Comparison of ENCODE assay signal across 30 cellular contexts in the genomic region with DNA sequence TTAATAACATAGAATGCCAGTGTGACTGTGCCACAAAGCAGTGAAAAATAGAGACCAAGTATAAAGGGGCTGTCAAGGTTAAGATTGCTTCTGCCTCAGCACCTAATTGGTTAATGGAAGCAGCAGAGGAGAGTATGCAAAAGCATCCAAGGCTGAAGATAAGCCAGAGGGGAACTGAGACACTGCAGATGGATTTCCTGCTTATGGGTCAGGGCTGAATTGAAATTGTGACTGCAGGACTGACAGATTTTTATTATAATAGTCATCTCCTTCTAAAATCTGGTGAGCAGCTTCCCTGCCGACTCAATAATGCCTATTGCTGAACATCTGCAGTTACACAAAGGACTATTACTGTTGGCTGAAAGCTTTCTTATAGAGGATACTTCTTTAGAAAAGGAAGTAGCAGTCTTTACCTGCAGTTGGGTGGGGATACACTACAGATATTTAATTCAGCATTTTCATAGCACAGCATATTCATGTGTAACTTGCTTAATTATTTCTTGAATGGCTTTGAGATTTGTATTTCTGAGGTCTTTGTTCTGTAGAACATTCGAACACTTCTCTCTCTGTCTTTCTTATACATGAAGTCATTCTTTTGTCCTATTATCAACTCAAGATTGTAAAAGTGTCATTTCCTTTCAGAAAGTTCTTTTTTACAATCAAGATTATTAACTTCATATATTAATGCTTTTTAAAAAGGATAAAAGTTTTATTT.
A peak's percentile ranks its signal among the peaks of the same experiment; 100 is the strongest.
DNase-seq lines count a peak whose midpoint lies in the region; ATAC-seq, FAIRE-seq and TF ChIP-seq lines count a peak whose summit lies in the region.
"Had no signal": no experiment of that assay in that cellular context is flagged by ENCODE, and none has a peak within 500 bp of the region (broad histone marks: within the 10 kb centered on the region; RNA-seq: fewer than 3 reads in every experiment).

No MANE protein-coding gene starts in this region.

- in situ Hi-C loops in GM12878 (cut with MboI), result no loop called here

- TF ChIP-seq CTCF in GM23338 (conservative IDR thresholded peaks at IDR 0.05; ENCODE audit: low read depth in 2 of 2) (no peak), GM12878 (IDR thresholded peaks at IDR 0.05 in 2 of 3, conservative IDR thresholded peaks at IDR 0.05 in 1 of 3; ENCODE audit: control insufficient read depth in 2 of 3, extremely low read depth in 1 of 3, insufficient read depth in 1 of 3, low read depth in 3 of 3, low read length in 3 of 3) (no peak), thyroid gland (IDR thresholded peaks at IDR 0.05) (no peak), endodermal cell (conservative IDR thresholded peaks at IDR 0.05) (no peak)

- no peak for TF ChIP-seq EP300 in GM12878 (IDR thresholded peaks at IDR 0.05; ENCODE audit: borderline replicate concordance in 1 of 2, control insufficient read depth in 1 of 2, low read depth in 2 of 2, low read length in 2 of 2)

- H3K9me3 ChIP-seq in GM12878 (replicated peaks; ENCODE audit: control insufficient read depth, insufficient read depth, low read length) (peaks cover 3% of the 10 kb centered on the region; the same call in 2 of the 3 replicates), thyroid gland (no peaks in the 10 kb centered on the region), endodermal cell (ENCODE audit: control insufficient read depth, low read length) (no peaks in the 10 kb centered on the region)
- H3K9me3 ChIP-seq: BLaER1, heart left ventricle, left ventricle myocardium inferior, mucosa of descending colon, neutrophil, upper lobe of right lung had no signal

- H3K4me1 Mint-ChIP-seq in GM23338, result peaks cover 40% of the 10 kb centered on the region
- H3K4me1 Mint-ChIP-seq in endodermal cell, result peaks cover 15% of the 10 kb centered on the region
- H3K4me1 Mint-ChIP-seq: central memory CD8-positive, alpha-beta T cell had no signal

- H3K4me2 ChIP-seq in GM23338 (no peak overlapping the region), GM12878 (ENCODE audit: control insufficient read depth, insufficient read depth) (no peak overlapping the region)
- H3K4me2 ChIP-seq: BLaER1 had no signal

- SMC1A ChIA-PET in GM12878 (lab: Charles Lee; ENCODE audit: uncharacterized antibody, unreplicated experiment), result interaction anchor here (1.3 to 2.3 kb wide), 2 partner anchors 12 to 16 kb away, joined by 4 to 12 read pairs; no protein-coding TSS in a partner anchor

- H3K9ac ChIP-seq in GM12878 (ENCODE audit: control insufficient read depth, insufficient read depth, low read length) (no peak overlapping the region), endodermal cell (ENCODE audit: extremely low read depth, low read length, poor library complexity, severe bottlenecking) (no peak overlapping the region)
- H3K9ac ChIP-seq: BLaER1 had no signal

- WGBS in GM12878 (ENCODE audit: insufficient coverage, insufficient replicate concordance, low lambda C conversion rate, missing lambda C conversion rate), result 70% methylated on average over 2 of the region's 2 CpGs
- 63 to 75% methylated on average over 2 of the region's 2 CpGs for WGBS in thyroid gland, 2 donors
- WGBS in endodermal cell (ENCODE audit: insufficient coverage in 1 of 2, insufficient read length in 1 of 2), 2 experiments, result 91% methylated on average over 2 of the region's 2 CpGs; no CpG with 5 or more reads in 1 of the 2 experiments

- no peak for FAIRE-seq in GM12878 (lab: Jason Lieb, UNC)
- FAIRE-seq: A204.1, RCC 7860 had no signal

- no TSS peak for BruUV-seq in GM12878 (replicated peaks; lab: Mats Ljungman, UMichigan)

- H3K27ac Mint-ChIP-seq in GM23338, result no peak overlapping the region
- no peak overlapping the region for H3K27ac Mint-ChIP-seq in endodermal cell
- H3K27ac Mint-ChIP-seq: activated CD8-positive, alpha-beta T cell treated with anti-CD3 and anti-CD28 coated beads, Interleukin-2, amount 10 ng/mL, durations not matched to agents 7 days and 5 days; activated T-cell treated with anti-CD3 and anti-CD28 coated beads, Interleukin-2, amount 50 U/mL, for 24 hours had no signal

- no peak overlapping the region for H3K4me3 Mint-ChIP-seq in GM23338
- H3K4me3 Mint-ChIP-seq in endodermal cell, result no peak overlapping the region
- H3K4me3 Mint-ChIP-seq: activated CD8-positive, alpha-beta T cell treated with anti-CD3 and anti-CD28 coated beads, Interleukin-2, amount 10 ng/mL, durations not matched to agents 7 days and 5 days; activated T-cell treated with anti-CD3 and anti-CD28 coated beads, Interleukin-2, amount 50 U/mL, for 24 hours; central memory CD8-positive, alpha-beta T cell had no signal

- RAD21 ChIA-PET in GM12878 (lab: Charles Lee; ENCODE audit: unreplicated experiment), result interaction anchor here (0.7 kb wide), 1 partner anchor 12 kb away, joined by 3 read pairs; no protein-coding TSS in a partner anchor

- H3K27me3 Mint-ChIP-seq in GM23338 (ENCODE audit: insufficient read depth, low read depth, poor library complexity) (no peaks in the 10 kb centered on the region), endodermal cell (ENCODE audit: insufficient read depth) (no peaks in the 10 kb centered on the region)
- H3K27me3 Mint-ChIP-seq: activated T-cell treated with anti-CD3 and anti-CD28 coated beads, Interleukin-2, amount 50 U/mL, for 24 hours; central memory CD8-positive, alpha-beta T cell had no signal

- ATAC-seq in GM23338 (peak; percentile 39), GM12878 (no peak)
- ATAC-seq: activated CD8-positive, alpha-beta T cell treated with anti-CD3 and anti-CD28 coated beads, Interleukin-2, amount 10 ng/mL, durations not matched to agents 7 days and 5 days; esophagus mucosa; mucosa of descending colon; upper lobe of right lung had no signal

- H3K27ac ChIP-seq in GM23338 (ENCODE audit: low read depth), result no peak overlapping the region
- no peak overlapping the region for H3K27ac ChIP-seq in GM12878 (ENCODE audit: control insufficient read depth, insufficient read depth)
- no peak overlapping the region for H3K27ac ChIP-seq in thyroid gland
- no peak overlapping the region for H3K27ac ChIP-seq in endodermal cell (ENCODE audit: low read depth, low read length)
- H3K27ac ChIP-seq: BLaER1, neutrophil, SK-N-MC, upper lobe of right lung had no signal

- H3K79me2 ChIP-seq in GM23338 (replicated peaks; ENCODE audit: insufficient read depth) (no peaks in the 10 kb centered on the region), GM12878 (ENCODE audit: control insufficient read depth, insufficient read depth, low read length) (no peaks in the 10 kb centered on the region)

- H3K9me3 Mint-ChIP-seq in GM23338, result peaks cover 8% of the 10 kb centered on the region; the same call in 2 of the 3 replicates
- H3K9me3 Mint-ChIP-seq in endodermal cell, result peaks cover 12% of the 10 kb centered on the region
- H3K9me3 Mint-ChIP-seq: activated T-cell treated with anti-CD3 and anti-CD28 coated beads, Interleukin-2, amount 50 U/mL, for 24 hours had no signal

- H3K27me3 ChIP-seq in GM23338 (ENCODE audit: insufficient read depth), result no peaks in the 10 kb centered on the region
- no peaks in the 10 kb centered on the region for H3K27me3 ChIP-seq in GM12878 (replicated peaks in 1 of 2; ENCODE audit: control insufficient read depth in 2 of 2, insufficient read depth in 2 of 2, low read length in 1 of 2)
- no peaks in the 10 kb centered on the region for H3K27me3 ChIP-seq in thyroid gland
- no peaks in the 10 kb centered on the region for H3K27me3 ChIP-seq in endodermal cell (ENCODE audit: control insufficient read depth, insufficient read depth, low read length, poor library complexity, severe bottlenecking)
- H3K27me3 ChIP-seq: BLaER1, heart left ventricle, neutrophil, upper lobe of right lung had no signal

- no peaks in the 10 kb centered on the region for H4K20me1 ChIP-seq in GM23338 (replicated peaks; ENCODE audit: insufficient read depth)
- H4K20me1 ChIP-seq in GM12878 (ENCODE audit: control insufficient read depth, insufficient read depth), result no peaks in the 10 kb centered on the region
- H4K20me1 ChIP-seq: BLaER1 had no signal

- H3K36me3 ChIP-seq in GM23338 (ENCODE audit: insufficient read depth), result no peaks in the 10 kb centered on the region
- H3K36me3 ChIP-seq in GM12878 (ENCODE audit: control insufficient read depth in 2 of 2, insufficient read depth in 2 of 2, low read length in 1 of 2), result no peaks in the 10 kb centered on the region
- H3K36me3 ChIP-seq in thyroid gland, result no peaks in the 10 kb centered on the region
- no peaks in the 10 kb centered on the region for H3K36me3 ChIP-seq in endodermal cell (ENCODE audit: control insufficient read depth, insufficient read depth, low read length)
- H3K36me3 ChIP-seq: BLaER1, heart left ventricle, left ventricle myocardium inferior, neutrophil, upper lobe of right lung had no signal

- H2AFZ ChIP-seq in GM23338, result peak overlapping the region; percentile 4; the same call in 1 of the 2 replicates
- no peak overlapping the region for H2AFZ ChIP-seq in GM12878 (ENCODE audit: control insufficient read depth, low read depth, low read length)

- H3K36me3 Mint-ChIP-seq in GM23338 (ENCODE audit: low read depth) (peaks cover 1% of the 10 kb centered on the region; the same call in 1 of the 3 replicates), endodermal cell (ENCODE audit: low read depth) (no peaks in the 10 kb centered on the region)

- no peaks in the 10 kb centered on the region for H3F3A ChIP-seq in GM23338 (replicated peaks; ENCODE audit: low read depth)

- peaks cover 3% of the 10 kb centered on the region; the same call in 1 of the 2 replicates for H3K9me2 ChIP-seq in GM23338 (ENCODE audit: insufficient read depth)

- TF ChIP-seq POLR2A in GM12878 (IDR thresholded peaks at IDR 0.05; ENCODE audit: low read depth, low read length) (no peak), thyroid gland (IDR thresholded peaks at IDR 0.05) (no peak)

- H3K4me3 ChIP-seq in GM23338 (no peak overlapping the region), GM12878 (no peak overlapping the region), thyroid gland (replicated peaks in 1 of 3) (no peak overlapping the region), endodermal cell (ENCODE audit: low read length) (no peak overlapping the region)
- H3K4me3 ChIP-seq: BLaER1, heart left ventricle, left ventricle myocardium inferior, mucosa of descending colon, SK-N-MC, upper lobe of right lung had no signal

- CTCF ChIA-PET in GM12878 (lab: Yijun Ruan, JAX), result interaction anchor here (0.6 to 4.8 kb wide), 3 partner anchors 12 to 127 kb away, joined by 3 to 33 read pairs (median 4); no protein-coding TSS in a partner anchor

- POLR2A ChIA-PET in GM12878 (lab: Charles Lee), result interaction anchor here (0.7 kb wide), 1 partner anchor 444 kb away, joined by 8 read pairs; no protein-coding TSS in a partner anchor

- peak; percentile 8 for DNase-seq in AG08395 (ENCODE audit: low spot score)
- DNase-seq in GM23338 (ENCODE audit: low spot score), result peak; percentile 20
- no peak for DNase-seq in GM12878 (ENCODE audit: low read depth, low spot score)
- peak; percentile 57 for DNase-seq in iris pigment epithelial cell (ENCODE audit: low read depth)
- DNase-seq in cerebellar cortex (ENCODE audit: low spot score), result no peak
- DNase-seq in thyroid gland, result no peak
- no peak for DNase-seq in NCI-H2227 treated with DMSO at 0.1 percent for 48 hours (lab: John Stamatoyannopoulos, UW)
- no peak for DNase-seq in endodermal cell
- DNase-seq: activated CD8-positive, alpha-beta T cell treated with anti-CD3 and anti-CD28 coated beads, Interleukin-2, amount 10 ng/mL, durations not matched to agents 7 days and 5 days; activated naive CD4-positive, alpha-beta T cell; activated T-cell treated with anti-CD3 and anti-CD28 coated beads, Interleukin-2, amount 50 U/mL, for 24 hours; amygdala; Calu3; effector CD4-positive, alpha-beta T cell; heart left ventricle; left ventricle myocardium inferior; mucosa of descending colon; NCI-H1092 treated with DMSO at 0.1 percent for 48 hours; NCI-H2081; NCI-H446 treated with DMSO at 0.1 percent for 48 hours; stimulated activated CD4-positive, alpha-beta T cell treated with anti-CD3 and anti-CD28 coated beads, Interleukin-15, amount 100 ng/mL, for 24 hours; T-helper 9 cell; upper lobe of right lung had no signal

- intact Hi-C loops in GM12878 (cut with micrococcal nuclease; ENCODE audit: unreplicated experiment), result loop anchor here (5.0 to 10.0 kb wide), 4 partner anchors 189 to 1279 kb away; a partner anchor contains a TSS
- intact Hi-C loops in thyroid gland (cut with DNase I), result no loop called here

- TF ChIP-seq RAD21 in GM12878 (IDR thresholded peaks at IDR 0.05; ENCODE audit: insufficient read depth, low read depth, low read length), result no peak

- H3K4me1 ChIP-seq in GM23338 (ENCODE audit: insufficient read depth), result peaks cover 25% of the 10 kb centered on the region
- H3K4me1 ChIP-seq in GM12878 (ENCODE audit: control insufficient read depth, insufficient read depth, low read length), result peaks cover 11% of the 10 kb centered on the region
- H3K4me1 ChIP-seq in thyroid gland, result no peaks in the 10 kb centered on the region
- H3K4me1 ChIP-seq in endodermal cell (ENCODE audit: control insufficient read depth, insufficient read depth, low read length), result no peaks in the 10 kb centered on the region
- H3K4me1 ChIP-seq: BLaER1 had no signal

Comparison
In these comparisons a context has a peak if more than half of its experiments do, and no peak if none do; other contexts are left out.
1. DNase-seq: peak in AG08395 (single experiment), GM23338 (single experiment) and iris pigment epithelial cell (single experiment); none in GM12878 (single experiment), cerebellar cortex (single experiment), thyroid gland (0 of 2), NCI-H2227 treated with DMSO at 0.1 percent for 48 hours (single experiment) and endodermal cell (single experiment).